Comparison of ENCODE assay signal across 10 cellular contexts in the genomic region with DNA sequence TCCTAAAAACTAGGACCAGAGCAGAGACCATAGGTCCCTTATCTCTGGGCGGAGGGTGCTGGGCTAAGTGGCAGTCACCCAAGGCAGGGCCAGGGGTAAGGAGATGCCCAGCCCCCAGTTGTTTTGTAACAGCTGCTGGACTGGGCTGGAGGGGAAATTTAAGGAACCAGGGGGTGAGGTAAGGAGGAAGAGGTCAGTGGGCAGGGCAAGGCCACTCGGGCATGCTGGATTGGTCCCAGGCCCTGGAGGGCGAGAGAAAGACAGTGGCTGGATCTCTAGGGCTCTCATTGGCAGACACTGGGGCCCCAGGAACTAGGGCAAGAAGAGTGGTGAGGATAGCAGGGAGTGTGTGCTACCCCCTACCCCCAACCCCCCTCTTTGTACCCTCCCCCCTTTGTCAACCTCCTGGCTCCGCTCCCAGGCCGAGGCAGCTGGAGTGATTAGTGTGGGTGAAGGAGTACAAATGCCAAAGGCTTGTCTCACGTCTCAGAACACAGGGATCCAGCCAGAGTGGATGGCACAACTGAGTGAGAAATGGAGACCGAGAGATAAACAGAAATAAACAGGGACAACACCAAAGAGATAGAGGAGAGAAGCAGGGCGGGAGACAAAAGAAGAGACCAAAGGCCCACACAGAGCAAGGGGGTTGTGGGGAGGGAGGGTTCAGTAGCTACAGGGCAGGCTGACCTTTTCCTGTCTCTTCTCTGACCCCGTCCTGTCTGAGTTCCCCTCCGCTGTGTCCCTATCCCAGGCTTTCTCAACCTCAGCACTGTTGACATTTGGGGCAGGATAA. TPM values are rescaled to one million over a fixed set of nuclear protein-coding genes. Genes with fewer than 3 reads are reported as not detected.
DNase-seq lines count a peak whose midpoint lies in the region; ATAC-seq and TF ChIP-seq lines count a peak whose summit lies in the region.
"Had no signal": no experiment of that assay in that cellular context is flagged by ENCODE, and none has a peak within 500 bp of the region (broad histone marks: within the 10 kb centered on the region; RNA-seq: fewer than 3 reads in every experiment).

No MANE protein-coding gene starts in this region.

- peaks cover 27% of the 10 kb centered on the region for H3K4me1 Mint-ChIP-seq in Calu3 (ENCODE audit: low read depth, unreplicated experiment)

- DNase-seq in Calu3: no peak
- peak; percentile 5 for DNase-seq in NOMO-1 treated with dmso at 0.1 percent for 144 hours (lab: John Stamatoyannopoulos, UW; ENCODE audit: unreplicated experiment)
- peak; percentile 80 for DNase-seq in fibroblast of villous mesenchyme (ENCODE audit: low read depth)
- DNase-seq in occipital lobe (lab: John Stamatoyannopoulos, UW): peak; percentile 30
- no peak for DNase-seq in foreskin melanocyte
- DNase-seq in stimulated activated CD4-positive, alpha-beta T cell treated with anti-CD3 and anti-CD28 coated beads, Interleukin-15, amount 100 ng/mL, for 24 hours: no peak
- no peak for DNase-seq in dermis blood vessel endothelial cell
- DNase-seq: KBM-7 had no signal

- H3K4me3 Mint-ChIP-seq in Calu3 (ENCODE audit: low read depth, unreplicated experiment): no peak overlapping the region
- H3K4me3 Mint-ChIP-seq: activated naive CD8-positive, alpha-beta T cell had no signal

- ATAC-seq in GM21723 (IDR thresholded peaks at IDR 0.05; ENCODE audit: unreplicated experiment): no peak

- CTCF ChIA-PET in Calu3 (lab: Charles Lee): no interaction called here

- intact Hi-C loops in Calu3 (cut with micrococcal nuclease; ENCODE audit: unreplicated experiment): no loop called here

- peaks cover 4% of the 10 kb centered on the region for H3K36me3 Mint-ChIP-seq in Calu3 (ENCODE audit: insufficient read depth, unreplicated experiment)
- H3K36me3 Mint-ChIP-seq: activated naive CD8-positive, alpha-beta T cell had no signal

- H3K27ac Mint-ChIP-seq in Calu3 (ENCODE audit: unreplicated experiment): peak overlapping the region; percentile 58
- H3K27ac Mint-ChIP-seq: activated naive CD8-positive, alpha-beta T cell had no signal

- peaks cover 3% of the 10 kb centered on the region for H3K9me3 Mint-ChIP-seq in Calu3 (ENCODE audit: low read depth, unreplicated experiment)

- no peaks in the 10 kb centered on the region for H3K27me3 Mint-ChIP-seq in Calu3 (ENCODE audit: unreplicated experiment)
- H3K27me3 Mint-ChIP-seq: activated naive CD8-positive, alpha-beta T cell had no signal

- TF ChIP-seq CTCF in Calu3 (IDR thresholded peaks at IDR 0.05; ENCODE audit: unreplicated experiment) (no peak), fibroblast of villous mesenchyme (IDR thresholded peaks at IDR 0.05; ENCODE audit: insufficient read depth, low read depth, low read length) (no peak)

- H3K4me3 ChIP-seq in fibroblast of villous mesenchyme (ENCODE audit: low read depth, low read length): no peak overlapping the region

- BruUV-seq in Calu3 (replicated peaks; lab: Mats Ljungman, UMichigan): no TSS peak

RNA-seq across cellular contexts. Expression of a gene that starts 20.5 kb away (rescaled TPM):
- 97.5 and 99.4 TPM in 2 replicates for total RNA-seq in Calu3 (2022)
- total RNA-seq in fibroblast of villous mesenchyme: 120 and 130 TPM in 2 replicates
- total RNA-seq in occipital lobe: 80.6 TPM
- total RNA-seq in dermis blood vessel endothelial cell: 96.0 and 151 TPM in 2 replicates

RNA-seq across cellular contexts. Expression of a gene that starts 47.8 kb away (rescaled TPM):
- 96.2 and 98.3 TPM in 2 replicates for total RNA-seq in Calu3 (2022)
- total RNA-seq in fibroblast of villous mesenchyme: 142 and 187 TPM in 2 replicates
- 49.6 TPM for total RNA-seq in occipital lobe
- total RNA-seq in dermis blood vessel endothelial cell: 77.9 and 106 TPM in 2 replicates

RNA-seq across cellular contexts. Expression of a gene that starts 54.5 kb away (rescaled TPM):
- 70.3 and 71.5 TPM in 2 replicates for total RNA-seq in Calu3 (2022)
- 94.6 and 102 TPM in 2 replicates for total RNA-seq in fibroblast of villous mesenchyme
- total RNA-seq in occipital lobe: 40.1 TPM
- 77.8 and 117 TPM in 2 replicates for total RNA-seq in dermis blood vessel endothelial cell

Comparison
In these comparisons a context has a peak if more than half of its experiments do, and no peak if none do; other contexts are left out.
1. DNase-seq: peak in NOMO-1 treated with dmso at 0.1 percent for 144 hours (single experiment), fibroblast of villous mesenchyme (single experiment) and occipital lobe (single experiment); none in Calu3 (single experiment), foreskin melanocyte (single experiment), stimulated activated CD4-positive, alpha-beta T cell treated with anti-CD3 and anti-CD28 coated beads, Interleukin-15, amount 100 ng/mL, for 24 hours (single experiment) and dermis blood vessel endothelial cell (single experiment).